14 cellular contexts compared by ENCODE assay signal in genomic region chr3:79167651-79168416, GRCh38.
A peak's percentile ranks its signal among the peaks of the same experiment; 100 is the strongest.
DNase-seq lines count a peak whose midpoint lies in the region; ATAC-seq, FAIRE-seq and TF ChIP-seq lines count a peak whose summit lies in the region.
"Had no signal": no experiment of that assay in that cellular context is flagged by ENCODE, and none has a peak within 500 bp of the region (broad histone marks: within the 10 kb centered on the region; RNA-seq: fewer than 3 reads in every experiment).

No MANE protein-coding gene starts in this region.

- H3K27me3 ChIP-seq in HUES48 (ENCODE audit: control insufficient read depth, insufficient read depth, low read length) = no peaks in the 10 kb centered on the region
- no peaks in the 10 kb centered on the region for H3K27me3 ChIP-seq in bronchial epithelial cell (ENCODE audit: control insufficient read depth, insufficient read depth, low read length)
- H3K27me3 ChIP-seq in mesenchymal stem cell (ENCODE audit: control insufficient read depth in 1 of 2, insufficient read depth in 1 of 2, low read length in 2 of 2) = no peaks in the 10 kb centered on the region
- H3K27me3 ChIP-seq in CD4-positive, alpha-beta memory T cell (ENCODE audit: insufficient read depth, low read length) = no peaks in the 10 kb centered on the region
- H3K27me3 ChIP-seq in naive thymus-derived CD4-positive, alpha-beta T cell (ENCODE audit: control insufficient read depth in 2 of 2, insufficient read depth in 2 of 2, low read length in 2 of 2) = no peaks in the 10 kb centered on the region
- H3K27me3 ChIP-seq: upper lobe of left lung had no signal

- no peak overlapping the region for H2AFZ ChIP-seq in mesenchymal stem cell (ENCODE audit: low read depth, low read length)

- H4K8ac ChIP-seq in mesenchymal stem cell (ENCODE audit: low read length) = no peak overlapping the region

- H3K4me3 Mint-ChIP-seq in CD4-positive, alpha-beta memory T cell = no peak overlapping the region
- no peak overlapping the region for H3K4me3 Mint-ChIP-seq in naive thymus-derived CD4-positive, alpha-beta T cell
- H3K4me3 Mint-ChIP-seq: activated CD8-positive, alpha-beta T cell treated with anti-CD3 and anti-CD28 coated beads for 36 hours; CD8-positive, alpha-beta memory T cell had no signal

- no peak overlapping the region for H3K4ac ChIP-seq in mesenchymal stem cell (ENCODE audit: low read depth in 1 of 2, low read length in 2 of 2)

- H3K4me1 Mint-ChIP-seq in CD4-positive, alpha-beta memory T cell = no peaks in the 10 kb centered on the region
- H3K4me1 Mint-ChIP-seq in naive thymus-derived CD4-positive, alpha-beta T cell = no peaks in the 10 kb centered on the region
- H3K4me1 Mint-ChIP-seq: CD8-positive, alpha-beta memory T cell had no signal

- peaks cover 0 to 3% of the 10 kb centered on the region in 2 donors for H3K36me3 Mint-ChIP-seq in CD4-positive, alpha-beta memory T cell
- H3K36me3 Mint-ChIP-seq in naive thymus-derived CD4-positive, alpha-beta T cell = no peaks in the 10 kb centered on the region
- H3K36me3 Mint-ChIP-seq: CD8-positive, alpha-beta memory T cell had no signal

- no peak for ATAC-seq in naive thymus-derived CD4-positive, alpha-beta T cell
- ATAC-seq in HG03342 (IDR thresholded peaks at IDR 0.05; ENCODE audit: unreplicated experiment) (no peak), HG03354 (IDR thresholded peaks at IDR 0.05; ENCODE audit: poor library complexity, severe bottlenecking, unreplicated experiment) (no peak)
- ATAC-seq: activated CD8-positive, alpha-beta T cell treated with anti-CD3 and anti-CD28 coated beads for 36 hours had no signal

- H2BK5ac ChIP-seq in mesenchymal stem cell (ENCODE audit: low read depth, low read length, poor library complexity, severe bottlenecking) = no peak overlapping the region

- no peak for TF ChIP-seq CTCF in bronchial epithelial cell (IDR thresholded peaks at IDR 0.05; ENCODE audit: insufficient read depth, low read length, severe bottlenecking)

- intact Hi-C loops in CD4-positive, alpha-beta memory T cell (cut with micrococcal nuclease) = no loop called here
- intact Hi-C loops in naive thymus-derived CD4-positive, alpha-beta T cell (cut with micrococcal nuclease) = no loop called here

- peak overlapping the region; percentile 34 for H3K27ac ChIP-seq in HUES48 (ENCODE audit: low read depth, low read length)
- H3K27ac ChIP-seq in mesenchymal stem cell (ENCODE audit: low read length, poor library complexity, severe bottlenecking) = no peak overlapping the region
- no peak overlapping the region for H3K27ac ChIP-seq in CD4-positive, alpha-beta memory T cell (ENCODE audit: low read depth, low read length)
- no peak overlapping the region for H3K27ac ChIP-seq in naive thymus-derived CD4-positive, alpha-beta T cell (ENCODE audit: low read depth, low read length)
- H3K27ac ChIP-seq: upper lobe of left lung had no signal

- H3K9me3 ChIP-seq in HUES48 (ENCODE audit: control insufficient read depth, insufficient read depth, low read length) (no peaks in the 10 kb centered on the region), mesenchymal stem cell (ENCODE audit: control insufficient read depth, low read length) (no peaks in the 10 kb centered on the region)
- H3K9me3 ChIP-seq in CD4-positive, alpha-beta memory T cell (ENCODE audit: control insufficient read depth in 1 of 2, low read length in 2 of 2) = no peaks in the 10 kb centered on the region
- no peaks in the 10 kb centered on the region for H3K9me3 ChIP-seq in naive thymus-derived CD4-positive, alpha-beta T cell (ENCODE audit: control insufficient read depth in 2 of 3, low read length in 3 of 3)
- H3K9me3 ChIP-seq: upper lobe of left lung had no signal

- H3K4me2 ChIP-seq in mesenchymal stem cell (ENCODE audit: low read length, poor library complexity, severe bottlenecking) = no peak overlapping the region

- H3K27ac Mint-ChIP-seq in CD4-positive, alpha-beta memory T cell = no peak overlapping the region
- H3K27ac Mint-ChIP-seq in naive thymus-derived CD4-positive, alpha-beta T cell = no peak overlapping the region
- H3K27ac Mint-ChIP-seq: activated CD8-positive, alpha-beta T cell treated with anti-CD3 and anti-CD28 coated beads for 36 hours; CD8-positive, alpha-beta memory T cell had no signal

- no peak overlapping the region for H2BK15ac ChIP-seq in mesenchymal stem cell (ENCODE audit: low read depth, poor library complexity, severe bottlenecking)

- H4K91ac ChIP-seq in mesenchymal stem cell (ENCODE audit: low read length) = no peak overlapping the region

- no peak overlapping the region for H3K18ac ChIP-seq in mesenchymal stem cell (ENCODE audit: low read depth in 1 of 2, low read length in 2 of 2)

- H3K79me1 ChIP-seq in mesenchymal stem cell (replicated peaks; ENCODE audit: low read length, poor library complexity, severe bottlenecking) = no peaks in the 10 kb centered on the region

- no peak overlapping the region for H2AK5ac ChIP-seq in mesenchymal stem cell (ENCODE audit: low read length, severe bottlenecking)

- no peak overlapping the region for H2BK120ac ChIP-seq in mesenchymal stem cell (ENCODE audit: low read depth, low read length)

- no peak for FAIRE-seq in bronchial epithelial cell (lab: Jason Lieb, UNC)

- peaks cover 23% of the 10 kb centered on the region for H3K4me1 ChIP-seq in HUES48 (ENCODE audit: control insufficient read depth, insufficient read depth, low read length)
- H3K4me1 ChIP-seq in mesenchymal stem cell (ENCODE audit: control insufficient read depth, insufficient read depth, low read depth, low read length) = no peaks in the 10 kb centered on the region
- H3K4me1 ChIP-seq in CD4-positive, alpha-beta memory T cell (ENCODE audit: insufficient read depth, low read length) = no peaks in the 10 kb centered on the region
- no peaks in the 10 kb centered on the region for H3K4me1 ChIP-seq in naive thymus-derived CD4-positive, alpha-beta T cell (ENCODE audit: control insufficient read depth in 2 of 2, insufficient read depth in 2 of 2, low read length in 2 of 2)
- H3K4me1 ChIP-seq: upper lobe of left lung had no signal

- no peaks in the 10 kb centered on the region for H3K27me3 Mint-ChIP-seq in CD4-positive, alpha-beta memory T cell
- no peaks in the 10 kb centered on the region for H3K27me3 Mint-ChIP-seq in naive thymus-derived CD4-positive, alpha-beta T cell
- H3K27me3 Mint-ChIP-seq: activated CD8-positive, alpha-beta T cell treated with anti-CD3 and anti-CD28 coated beads for 36 hours; CD8-positive, alpha-beta memory T cell had no signal

- no peak overlapping the region for H3K23ac ChIP-seq in mesenchymal stem cell (ENCODE audit: low read length in 2 of 2)

- no peak overlapping the region for H3K14ac ChIP-seq in mesenchymal stem cell (ENCODE audit: low read length in 2 of 2)

- CTCF ChIA-PET in CD4-positive, alpha-beta memory T cell (lab: Charles Lee; ENCODE audit: partially characterized antibody) = no interaction called here
- CTCF ChIA-PET in naive thymus-derived CD4-positive, alpha-beta T cell (lab: Charles Lee) = no interaction called here

- H3K9ac ChIP-seq in HUES48 (ENCODE audit: low read depth, low read length) (no peak overlapping the region), mesenchymal stem cell (ENCODE audit: low read length) (peak overlapping the region; percentile 0)

- no peak overlapping the region for H3K4me3 ChIP-seq in HUES48 (ENCODE audit: low read depth, low read length)
- no peak overlapping the region for H3K4me3 ChIP-seq in bronchial epithelial cell (ENCODE audit: low read depth, low read length)
- H3K4me3 ChIP-seq in mesenchymal stem cell (ENCODE audit: insufficient read depth in 1 of 2, low read depth in 1 of 2, low read length in 2 of 2) = no peak overlapping the region
- no peak overlapping the region for H3K4me3 ChIP-seq in CD4-positive, alpha-beta memory T cell (ENCODE audit: low read length in 2 of 2)
- no peak overlapping the region for H3K4me3 ChIP-seq in naive thymus-derived CD4-positive, alpha-beta T cell (ENCODE audit: low read length)
- H3K4me3 ChIP-seq: upper lobe of left lung had no signal

- POLR2A ChIA-PET in CD4-positive, alpha-beta memory T cell (lab: Charles Lee; ENCODE audit: partially characterized antibody) = no interaction called here
- POLR2A ChIA-PET in naive thymus-derived CD4-positive, alpha-beta T cell (lab: Charles Lee) = no interaction called here

- peaks cover 0 to 29% (median 11%) of the 10 kb centered on the region in 8 donors for H3K9me3 Mint-ChIP-seq in CD4-positive, alpha-beta memory T cell
- H3K9me3 Mint-ChIP-seq in naive thymus-derived CD4-positive, alpha-beta T cell = peaks cover 0 to 23% (median 7%) of the 10 kb centered on the region in 11 donors

- H3K36me3 ChIP-seq in HUES48 (ENCODE audit: control insufficient read depth, insufficient read depth, low read length) (no peaks in the 10 kb centered on the region), bronchial epithelial cell (ENCODE audit: control insufficient read depth, insufficient read depth, low read length) (no peaks in the 10 kb centered on the region), mesenchymal stem cell (ENCODE audit: control insufficient read depth in 1 of 2, insufficient read depth in 2 of 2, low read depth in 1 of 2, low read length in 2 of 2) (no peaks in the 10 kb centered on the region)
- no peaks in the 10 kb centered on the region for H3K36me3 ChIP-seq in CD4-positive, alpha-beta memory T cell (ENCODE audit: insufficient read depth, low read length)
- no peaks in the 10 kb centered on the region for H3K36me3 ChIP-seq in naive thymus-derived CD4-positive, alpha-beta T cell (ENCODE audit: control insufficient read depth in 2 of 3, insufficient read depth in 3 of 3, low read length in 3 of 3)
- H3K36me3 ChIP-seq: upper lobe of left lung had no signal

- no peak overlapping the region for H2BK12ac ChIP-seq in mesenchymal stem cell (ENCODE audit: low read length in 2 of 2)

- DNase-seq in AG08396 (ENCODE audit: low spot score) (peak; percentile 64), bronchial epithelial cell (ENCODE audit: low read depth) (peak; percentile 82), mesenchymal stem cell (peak; percentile 90)
- no peak for DNase-seq in CD4-positive, alpha-beta memory T cell
- no peak for DNase-seq in naive thymus-derived CD4-positive, alpha-beta T cell
- DNase-seq: activated CD8-positive, alpha-beta T cell treated with anti-CD3 and anti-CD28 coated beads for 36 hours; CD8-positive, alpha-beta memory T cell; Kasumi-1; NCI-H524; retina; upper lobe of left lung had no signal

- WGBS in mesenchymal stem cell = 13% methylated on average over 4 of the region's 5 CpGs

Comparison
In these comparisons a context has a peak if more than half of its experiments do, and no peak if none do; other contexts are left out.
1. DNase-seq: peak in AG08396 (single experiment), bronchial epithelial cell (single experiment) and mesenchymal stem cell (single experiment); none in CD4-positive, alpha-beta memory T cell (0 of 5) and naive thymus-derived CD4-positive, alpha-beta T cell (0 of 9).